In the genomic region with DNA sequence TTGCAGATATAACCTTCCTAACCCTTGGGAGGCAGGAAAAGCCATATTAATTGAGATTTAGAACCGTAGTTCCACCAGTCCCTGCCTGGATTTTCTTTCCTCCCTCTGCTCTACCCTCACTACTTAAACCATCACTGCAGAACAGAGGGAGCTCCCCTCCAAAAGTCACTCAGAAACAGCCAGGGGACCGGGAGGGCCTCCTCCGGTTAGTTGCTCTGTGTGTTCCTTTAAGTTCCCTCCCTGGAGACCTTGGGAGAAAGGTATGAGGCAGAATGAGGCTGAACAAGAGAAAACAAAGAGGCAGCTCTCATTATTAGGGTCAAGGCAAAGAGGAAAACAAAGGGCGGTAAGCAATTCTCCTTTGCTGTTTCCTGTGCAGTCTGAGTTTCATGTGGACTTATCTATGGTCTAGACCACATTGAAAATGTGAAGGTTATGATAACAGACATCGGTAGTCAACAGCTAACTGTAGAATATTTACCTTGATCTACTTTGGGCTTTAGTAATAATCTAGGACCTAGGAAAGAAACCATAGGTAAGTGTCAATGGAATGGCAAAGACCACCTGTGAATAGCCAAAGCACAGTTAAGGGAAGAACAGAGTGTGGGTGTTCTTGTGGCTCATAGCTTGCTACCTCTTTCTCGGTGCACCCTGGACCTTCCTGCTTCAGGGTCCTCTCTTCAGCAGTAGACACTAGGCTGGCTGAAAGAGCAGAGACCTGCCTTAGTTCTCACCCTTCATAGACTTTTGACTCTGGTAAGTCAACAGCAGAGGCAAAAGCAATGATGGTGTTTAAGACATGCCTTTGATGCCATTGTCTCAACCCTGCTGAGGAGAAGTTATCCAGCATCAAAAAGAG, we compare ENCODE assay signal across 21 cellular contexts.
DNase-seq lines count a peak whose midpoint lies in the region; ATAC-seq, FAIRE-seq and TF ChIP-seq lines count a peak whose summit lies in the region.
"Had no signal": no experiment of that assay in that cellular context is flagged by ENCODE, and none has a peak within 500 bp of the region (broad histone marks: within the 10 kb centered on the region; RNA-seq: fewer than 3 reads in every experiment).

No MANE protein-coding gene starts in this region.

- no peak overlapping the region for H2AK5ac ChIP-seq in H1 (ENCODE audit: low read depth, low read length)

- TF ChIP-seq POLR2A in H1 (IDR thresholded peaks at IDR 0.05; ENCODE audit: control extremely low read depth in 1 of 2, low read depth in 2 of 2, low read length in 2 of 2) = no peak

- peak overlapping the region; percentile 76 for H2BK12ac ChIP-seq in H1 (ENCODE audit: low read depth, low read length)

- H3K4me2 ChIP-seq in H1 (ENCODE audit: insufficient read depth in 1 of 2, low read depth in 2 of 2, low read length in 2 of 2) (no peak overlapping the region), parathyroid adenoma (ENCODE audit: low read length) (no peak overlapping the region)

- H3K27ac ChIP-seq in H1 (ENCODE audit: low read depth, low read length) (no peak overlapping the region), parathyroid adenoma (peak overlapping the region; percentile 97), foreskin keratinocyte (no peak overlapping the region)
- H3K27ac ChIP-seq: BLaER1 treated with 17β-estradiol and CSF1 and Interleukin-3, amounts not matched to agents 10 nM and 100 nM; right atrium auricular region; tibial nerve had no signal

- H3K18ac ChIP-seq in H1 (ENCODE audit: extremely low read depth, low read length) = no peak overlapping the region; the same call in 1 of the 2 replicates

- no peak overlapping the region for H4K91ac ChIP-seq in H1 (replicated peaks; ENCODE audit: insufficient read length, low read length)

- H3K9ac ChIP-seq in H1 (replicated peaks in 1 of 4; ENCODE audit: extremely low read depth in 1 of 4, low read depth in 3 of 4, low read length in 3 of 4) (no peak overlapping the region), parathyroid adenoma (no peak overlapping the region)
- H3K9ac ChIP-seq: BLaER1 treated with 17β-estradiol and CSF1 and Interleukin-3, amounts not matched to agents 10 nM and 100 nM had no signal

- TF ChIP-seq EP300 in H1 (IDR thresholded peaks at IDR 0.05; ENCODE audit: borderline replicate concordance in 1 of 2, low read depth in 2 of 2, low read length in 2 of 2) = no peak

- H3K36me3 ChIP-seq in H1 (ENCODE audit: control insufficient read depth in 2 of 4, insufficient read depth in 4 of 4, low read length in 3 of 4) (no peaks in the 10 kb centered on the region), parathyroid adenoma (ENCODE audit: control insufficient read depth, insufficient read depth, low read length) (no peaks in the 10 kb centered on the region)
- H3K36me3 ChIP-seq: BLaER1 treated with 17β-estradiol and CSF1 and Interleukin-3, amounts not matched to agents 10 nM and 100 nM; right atrium auricular region; tibial nerve had no signal

- H2AFZ ChIP-seq in H1 (ENCODE audit: low read length) = no peak overlapping the region
- H2AFZ ChIP-seq in parathyroid adenoma = peak overlapping the region; percentile 58

- no peak for ATAC-seq in foreskin keratinocyte
- ATAC-seq: activated T-cell treated with anti-CD3 and anti-CD28 coated beads, Interleukin-2, amount 50 U/mL, for 4 hours; SK-N-SH treated with all-trans-retinoic acid at 6 μM for 48 hours had no signal

- 93% methylated on average over 6 of the region's 6 CpGs; no CpG with 5 or more reads in 1 of the 2 experiments for WGBS in H1 (ENCODE audit: extremely low coverage in 1 of 2, insufficient coverage in 1 of 2, insufficient read length in 1 of 2, insufficient replicate concordance in 2 of 2, low coverage in 1 of 2, low lambda C conversion rate in 2 of 2, missing lambda C conversion rate in 1 of 2), 2 experiments

- no peak overlapping the region for H3K4ac ChIP-seq in H1 (replicated peaks; ENCODE audit: insufficient read length, low read depth, low read length)

- TF ChIP-seq CTCF in H1 (IDR thresholded peaks at IDR 0.05; ENCODE audit: control extremely low read depth in 1 of 3, insufficient read depth in 1 of 3, low read depth in 1 of 3, low read length in 3 of 3) (no peak), parathyroid adenoma (IDR thresholded peaks at IDR 0.05) (no peak), foreskin keratinocyte (conservative IDR thresholded peaks at IDR 0.05) (no peak), GM10266 (IDR thresholded peaks at IDR 0.05; ENCODE audit: control insufficient read depth, insufficient read depth, low read depth, missing control alignments) (no peak)

- H3K27me3 ChIP-seq in H1 (replicated peaks in 1 of 4; ENCODE audit: control insufficient read depth in 3 of 4, extremely low read depth in 1 of 4, insufficient read depth in 3 of 4, low read length in 3 of 4) (no peaks in the 10 kb centered on the region; a peak in 2 of 7 replicates), parathyroid adenoma (ENCODE audit: control insufficient read depth, insufficient read depth, low read length) (no peaks in the 10 kb centered on the region), foreskin keratinocyte (no peaks in the 10 kb centered on the region)
- H3K27me3 ChIP-seq: BLaER1 treated with 17β-estradiol and CSF1 and Interleukin-3, amounts not matched to agents 10 nM and 100 nM; right atrium auricular region; tibial nerve had no signal

- no peak overlapping the region for H3K23ac ChIP-seq in H1 (ENCODE audit: insufficient read length)

- H3K4me3 ChIP-seq in H1 (ENCODE audit: extremely low read depth in 1 of 4, insufficient read depth in 2 of 4, low read depth in 3 of 4, low read length in 4 of 4) (no peak overlapping the region), parathyroid adenoma (ENCODE audit: low read depth, low read length) (no peak overlapping the region)
- H3K4me3 ChIP-seq: BLaER1 treated with 17β-estradiol and CSF1 and Interleukin-3, amounts not matched to agents 10 nM and 100 nM; right atrium auricular region; tibial nerve had no signal

- no peak overlapping the region for H2BK20ac ChIP-seq in H1 (ENCODE audit: low read length)

- H2BK120ac ChIP-seq in H1 (replicated peaks; ENCODE audit: low read depth, low read length) = no peak overlapping the region

- CTCF ChIA-PET in H1 (lab: Charles Lee; ENCODE audit: partially characterized antibody) = interaction anchor here (1.7 kb wide), 1 partner anchor 12 kb away, joined by 4 read pairs; no protein-coding TSS in a partner anchor

- no peak for FAIRE-seq in H1 (lab: Jason Lieb, UNC)
- FAIRE-seq: GM18507, kidney had no signal

- H3K79me2 ChIP-seq in H1 (ENCODE audit: control insufficient read depth in 1 of 2, insufficient read depth in 2 of 2, low read length in 2 of 2) (no peaks in the 10 kb centered on the region), parathyroid adenoma (no peaks in the 10 kb centered on the region)

- POLR2A ChIA-PET in H1 (lab: Charles Lee; ENCODE audit: partially characterized antibody) = interaction anchor here (0.6 kb wide), 1 partner anchor 321 kb away, joined by 3 read pairs; no protein-coding TSS in a partner anchor

- no peaks in the 10 kb centered on the region for H3K23me2 ChIP-seq in H1 (ENCODE audit: low read depth, low read length)

- H2BK15ac ChIP-seq in H1 (ENCODE audit: low read length) = no peak overlapping the region

- no peak overlapping the region for H3K56ac ChIP-seq in H1 (replicated peaks; ENCODE audit: insufficient read length, low read depth, low read length)

- DNase-seq in HUDEP-2 (lab: John Stamatoyannopoulos, UW; ENCODE audit: unreplicated experiment in 76 of 76) (peak in 42 of 76 experiments; percentile 12 to 85 (median 47)), OCI-M1 (lab: John Stamatoyannopoulos, UW) (peak; percentile 88), H1 (ENCODE audit: low read depth in 1 of 2, low spot score in 2 of 2) (no peak), foreskin keratinocyte (no peak), NCI-H345 treated with DMSO at 0.1 percent for 48 hours (lab: John Stamatoyannopoulos, UW; ENCODE audit: unreplicated experiment) (no peak), GM10266 (ENCODE audit: extremely low spot score) (no peak)
- DNase-seq: activated CD4-positive, alpha-beta T cell treated with anti-CD3 and anti-CD28 coated beads, Interleukin-2, amount 10 ng/mL, durations not matched to agents 7 days and 5 days; activated naive CD4-positive, alpha-beta T cell; activated T-cell treated with anti-CD3 and anti-CD28 coated beads, Interleukin-2, amount 50 U/mL, for 4 hours; DMS79 treated with DMSO at 0.1 percent for 48 hours; kidney; NCI-H2081 treated with DMSO at 0.1 percent for 48 hours; NCI-H446; NCI-H774; T-helper 2 cell had no signal

- H2BK5ac ChIP-seq in H1 (ENCODE audit: low read depth, low read length) = no peak overlapping the region

- H3K4me1 ChIP-seq in H1 (replicated peaks in 1 of 4; ENCODE audit: control insufficient read depth in 3 of 4, insufficient read depth in 4 of 4, low read length in 3 of 4) (peaks cover 3 to 10% (median 7%) of the 10 kb centered on the region in 4 experiments; a peak in 5 of 7 replicates), parathyroid adenoma (peaks cover 69% of the 10 kb centered on the region), foreskin keratinocyte (no peaks in the 10 kb centered on the region)
- H3K4me1 ChIP-seq: tibial nerve had no signal

- no peak for TF ChIP-seq RAD21 in H1 (IDR thresholded peaks at IDR 0.05 in 1 of 2, conservative IDR thresholded peaks at IDR 0.05 in 1 of 2; ENCODE audit: low read depth in 2 of 2, low read length in 2 of 2)

- no peaks in the 10 kb centered on the region for H4K20me1 ChIP-seq in H1 (replicated peaks in 1 of 2; ENCODE audit: control insufficient read depth in 1 of 2, insufficient read depth in 2 of 2, low read length in 2 of 2)
- H4K20me1 ChIP-seq: BLaER1 treated with 17β-estradiol and CSF1 and Interleukin-3, amounts not matched to agents 10 nM and 100 nM had no signal

- H3K14ac ChIP-seq in H1 (ENCODE audit: insufficient read length) = no peak overlapping the region

- no peak overlapping the region for H4K8ac ChIP-seq in H1 (ENCODE audit: extremely low read depth, insufficient read depth, low read length)

- H3K9me3 ChIP-seq in H1 (ENCODE audit: insufficient read depth in 2 of 2, low read depth in 1 of 2, low read length in 1 of 2) = 0 out of 4 replicates have a peak, but pooled peaks cover 0 to 5% of the 10 kb centered on the region in 2 experiments
- no peaks in the 10 kb centered on the region for H3K9me3 ChIP-seq in parathyroid adenoma (ENCODE audit: control insufficient read depth, low read length)
- H3K9me3 ChIP-seq: BLaER1 treated with 17β-estradiol and CSF1 and Interleukin-3, amounts not matched to agents 10 nM and 100 nM; right atrium auricular region; tibial nerve had no signal

- no peaks in the 10 kb centered on the region for H3K79me1 ChIP-seq in H1 (ENCODE audit: low read depth, low read length)

- no peak overlapping the region for H4K5ac ChIP-seq in H1 (ENCODE audit: insufficient read length, low read depth, low read length)

TF ChIP-seq in H1, 55 proteins besides CTCF, POLR2A, EP300 and RAD21 (continues in another document):
- TF ChIP-seq NANOG (IDR thresholded peaks at IDR 0.05; ENCODE audit: insufficient read depth, low read depth, low read length, poor library complexity, severe bottlenecking) = no peak
- no peak for TF ChIP-seq TBP (IDR thresholded peaks at IDR 0.05; ENCODE audit: low read depth, low read length)
- no peak for TF ChIP-seq KDM1A (IDR thresholded peaks at IDR 0.05; ENCODE audit: borderline replicate concordance, low read length)
- TF ChIP-seq SAP30 (IDR thresholded peaks at IDR 0.05; ENCODE audit: insufficient read depth, insufficient replicate concordance, low read length) = no peak

Comparison
In these comparisons a context has a peak if more than half of its experiments do, and no peak if none do; other contexts are left out.
1. DNase-seq: peak in HUDEP-2 (42 of 76) and OCI-M1 (single experiment); none in H1 (0 of 2), foreskin keratinocyte (0 of 2), NCI-H345 treated with DMSO at 0.1 percent for 48 hours (single experiment) and GM10266 (single experiment).